8 cellular contexts compared by ENCODE assay signal in the genomic region with DNA sequence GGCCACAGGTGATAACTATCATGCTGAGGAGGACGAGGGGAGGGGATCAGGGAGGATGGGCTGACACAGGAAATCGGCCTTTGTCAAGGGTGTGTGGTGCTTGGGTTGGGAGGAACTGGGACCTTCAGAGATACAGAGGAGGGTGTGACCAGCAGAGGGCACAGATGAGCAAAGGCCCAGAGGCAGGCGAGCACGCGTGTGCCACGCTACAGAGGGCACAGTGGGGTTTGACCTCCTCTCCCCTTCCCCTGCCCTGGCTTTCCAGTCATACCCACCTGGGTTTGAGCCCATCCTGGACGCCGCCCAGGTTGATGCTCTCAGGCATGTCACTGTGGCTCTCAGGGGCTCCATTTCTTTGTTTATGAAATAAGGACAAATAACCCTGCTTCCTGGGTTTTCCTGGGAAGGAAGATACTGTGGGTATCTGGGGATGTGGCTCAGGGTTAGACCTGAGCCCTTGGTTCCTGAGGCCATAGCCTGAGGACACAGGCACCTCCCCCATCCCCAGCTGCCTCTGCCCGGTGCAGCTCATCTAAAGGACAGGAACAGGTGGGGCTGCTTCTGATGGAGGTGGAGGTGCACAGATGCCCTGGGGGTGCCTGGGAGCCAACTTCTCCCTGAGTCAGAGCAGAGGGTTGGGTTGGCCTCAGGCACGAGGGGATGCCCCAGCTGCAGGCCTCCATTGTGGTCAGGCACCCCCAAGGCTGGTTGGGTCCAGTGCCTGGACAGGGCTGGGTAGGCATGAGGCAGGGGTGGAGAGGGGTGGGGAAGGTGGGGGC. TPM values are rescaled to one million over a fixed set of nuclear protein-coding genes. Genes with fewer than 3 reads are reported as not detected.
DNase-seq lines count a peak whose midpoint lies in the region; ATAC-seq and TF ChIP-seq lines count a peak whose summit lies in the region.

No MANE protein-coding gene starts in this region.

- no peaks in the 10 kb centered on the region for H3K27me3 Mint-ChIP-seq in activated CD4-positive, alpha-beta T cell treated with anti-CD3 and anti-CD28 coated beads for 36 hours

- H3K4me1 ChIP-seq in right lobe of liver = no peaks in the 10 kb centered on the region

- CTCF ChIA-PET in activated CD4-positive, alpha-beta T cell treated with anti-CD3 and anti-CD28 coated beads for 36 hours (lab: Charles Lee) = interaction anchor here (0.5 to 6.1 kb wide), 8 partner anchors 23 to 864 kb away, joined by 3 to 83 read pairs (median 4); no protein-coding TSS in a partner anchor

- peak overlapping the region; percentile 71 for H3K27ac Mint-ChIP-seq in activated CD4-positive, alpha-beta T cell treated with anti-CD3 and anti-CD28 coated beads for 36 hours

- H3K27me3 ChIP-seq in H7 (ENCODE audit: control insufficient read depth, insufficient read depth, low read length) (no peaks in the 10 kb centered on the region), right lobe of liver (no peaks in the 10 kb centered on the region)

- H3K36me3 ChIP-seq in H7 (replicated peaks; ENCODE audit: control insufficient read depth, insufficient read depth, low read length) (no peaks in the 10 kb centered on the region), right lobe of liver (no peaks in the 10 kb centered on the region)

- POLR2A ChIA-PET in activated CD4-positive, alpha-beta T cell treated with anti-CD3 and anti-CD28 coated beads for 36 hours (lab: Charles Lee) = no interaction called here

- H3K4me3 ChIP-seq in H7 (ENCODE audit: insufficient read depth, low read depth, low read length) (no peak overlapping the region), NB4 (ENCODE audit: low read depth, low read length) (no peak overlapping the region), choroid plexus epithelial cell (ENCODE audit: low read depth, low read length) (no peak overlapping the region), right lobe of liver (no peak overlapping the region)

- DNase-seq in EL (peak; percentile 73), H7 (peak; percentile 90), NB4 (ENCODE audit: low read depth) (peak; percentile 85), choroid plexus epithelial cell (ENCODE audit: low read depth) (peak; percentile 63), right lobe of liver (peak; percentile 78 to 85 (median 80))
- DNase-seq in activated CD4-positive, alpha-beta T cell treated with anti-CD3 and anti-CD28 coated beads for 36 hours = peak; percentile 90
- peak; percentile 66 for DNase-seq in stimulated activated CD8-positive, alpha-beta memory T cell treated with anti-CD3 and anti-CD28 coated beads, Interleukin-15, amount 100 ng/mL, for 1 hour (ENCODE audit: low read depth)

- TF ChIP-seq POLR2A in NB4 (IDR thresholded peaks at IDR 0.05; ENCODE audit: extremely low read depth, insufficient read length) (no peak), right lobe of liver (IDR thresholded peaks at IDR 0.05) (no peak)

- TF ChIP-seq CTCF in NB4 (IDR thresholded peaks at IDR 0.05; ENCODE audit: low read depth, low read length) (peak; percentile 93), choroid plexus epithelial cell (conservative IDR thresholded peaks at IDR 0.05; ENCODE audit: low read depth, low read length) (peak; percentile 85), right lobe of liver (IDR thresholded peaks at IDR 0.05) (peak; percentile 80 to 85 (median 83))

- intact Hi-C loops in activated CD4-positive, alpha-beta T cell treated with anti-CD3 and anti-CD28 coated beads for 36 hours (cut with DNase I, micrococcal nuclease) = loop anchor here (1.0 to 5.0 kb wide), 6 partner anchors 38 to 126 kb away; partner anchors contain the start of genes CKLF (in 1 of the 2) and CMTM3 (in 1 of the 2)
- intact Hi-C loops in right lobe of liver (cut with DNase I) = loop anchor here in 1 of 2 donors (10.0 kb wide), 1 partner anchor 126 kb away; the partner anchor contains the start of gene CMTM3

- no peak overlapping the region for H3K27ac ChIP-seq in right lobe of liver

- 0% methylated on average over 2 of the region's 10 CpGs for WGBS in right lobe of liver (ENCODE audit: insufficient coverage, low coverage, low lambda C conversion rate, missing lambda C conversion rate)

- H3K36me3 Mint-ChIP-seq in activated CD4-positive, alpha-beta T cell treated with anti-CD3 and anti-CD28 coated beads for 36 hours (ENCODE audit: low read depth) = no peaks in the 10 kb centered on the region

- no peak overlapping the region for H3K4me3 Mint-ChIP-seq in activated CD4-positive, alpha-beta T cell treated with anti-CD3 and anti-CD28 coated beads for 36 hours

- H3K9me3 Mint-ChIP-seq in activated CD4-positive, alpha-beta T cell treated with anti-CD3 and anti-CD28 coated beads for 36 hours (ENCODE audit: low read depth) = no peaks in the 10 kb centered on the region

- ATAC-seq in activated CD4-positive, alpha-beta T cell treated with anti-CD3 and anti-CD28 coated beads for 36 hours = peak; percentile 80
- ATAC-seq in right lobe of liver (peak; percentile 94 to 96 (median 94)), HG02973 (IDR thresholded peaks at IDR 0.05; ENCODE audit: unreplicated experiment) (no peak)

- H3K9me3 ChIP-seq in right lobe of liver = no peaks in the 10 kb centered on the region

- H3K4me1 Mint-ChIP-seq in activated CD4-positive, alpha-beta T cell treated with anti-CD3 and anti-CD28 coated beads for 36 hours = peaks cover 34% of the 10 kb centered on the region

RNA-seq across cellular contexts. Expression of gene BEAN1, which starts 51.8 kb away (rescaled TPM):
- total RNA-seq in H7 (2014; rRNA removed; shearing (Covaris generic)) = 0.03 TPM in 1 of 2 replicates, not detected in the other
- total RNA-seq in activated CD4-positive, alpha-beta T cell treated with anti-CD3 and anti-CD28 coated beads for 36 hours = not detected
- total RNA-seq in right lobe of liver = under 1 TPM in 3 of 6 experiments, not detected in 3; 0.09 to 0.26 (median 0.10) TPM
